In genomic region chr9:96058218-96058617, GRCh38 we compare ENCODE assay signal across 29 cellular contexts.
"Had no signal": no experiment of that assay in that cellular context is flagged by ENCODE, and none has a peak within 500 bp of the region (broad histone marks: within the 10 kb centered on the region; RNA-seq: fewer than 3 reads in every experiment).

No MANE protein-coding gene starts in this region.

- H3K4me1 ChIP-seq: testis, uterus had no signal

- H3K36me3 Mint-ChIP-seq: stimulated activated effector memory CD8-positive, alpha-beta T cell treated with anti-CD3 and anti-CD28 coated beads, Interleukin-12 subunit alpha, Interleukin-12 subunit beta, amount 100 ng/mL, for 72 hours; stimulated activated memory B cell treated with anti-CD40 and anti-IgM and Interleukin-4, amounts not matched to agents 10 μg/mL and 1 μg/mL and 100 μg/mL, for 72 hours; stimulated activated naive B cell treated with anti-CD40 and anti-IgM and Interleukin-4, amounts not matched to agents 10 μg/mL and 1 μg/mL and 100 μg/mL, for 72 hours had no signal

- DNase-seq: stimulated activated CD4-positive, alpha-beta T cell treated with anti-CD3 and anti-CD28 coated beads, Interleukin-2, amount 100 ng/mL, for 48 hours; stimulated activated CD4-positive, alpha-beta T cell treated with anti-CD3 and anti-CD28 coated beads, Interleukin-4, amount 100 ng/mL, for 1 hour; stimulated activated CD4-positive, alpha-beta T cell treated with anti-CD3 and anti-CD28 coated beads, Interleukin-4, amount 100 ng/mL, for 24 hours; stimulated activated CD4-positive, alpha-beta T cell treated with anti-CD3 and anti-CD28 coated beads, Interleukin-4, amount 100 ng/mL, for 4 hours; stimulated activated CD8-positive, alpha-beta memory T cell treated with anti-CD3 and anti-CD28 coated beads, Interleukin-4, amount 100 ng/mL, for 48 hours; stimulated activated naive B cell treated with anti-CD40 and anti-IgM and Interleukin-4, amounts not matched to agents 10 μg/mL and 1 μg/mL and 100 μg/mL, for 72 hours; stimulated activated naive CD4-positive, alpha-beta T cell; stimulated activated naive CD4-positive, alpha-beta T cell treated with Interleukin-2 at 50 U/mL for 16 hours; stimulated activated naive CD8-positive, alpha-beta T cell treated with anti-CD3 and anti-CD28 coated beads, Interleukin-15, amount 100 ng/mL, for 72 hours; stimulated activated naive CD8-positive, alpha-beta T cell treated with anti-CD3 and anti-CD28 coated beads, Interleukin-15, Interleukin-2, amounts not matched to agents 100 U/mL and 50 U/mL, for 24 hours; stomach; substantia nigra; testis; thyroid gland; tibial artery; transverse colon; trophoblast cell; upper lobe of left lung; upper lobe of right lung; uterus had no signal

- H3K9me3 Mint-ChIP-seq: stimulated activated effector memory CD8-positive, alpha-beta T cell treated with anti-CD3 and anti-CD28 coated beads, Interleukin-12 subunit alpha, Interleukin-12 subunit beta, amount 100 ng/mL, for 72 hours; stimulated activated memory B cell treated with anti-CD40 and anti-IgM and Interleukin-4, amounts not matched to agents 10 μg/mL and 1 μg/mL and 100 μg/mL, for 72 hours had no signal

- H3K27ac ChIP-seq: stomach, suprapubic skin, testis, thoracic aorta, thyroid gland, tibial artery, tibial nerve, transverse colon, upper lobe of left lung, upper lobe of right lung, uterus, vagina had no signal

- ATAC-seq: stimulated activated effector memory CD8-positive, alpha-beta T cell treated with anti-CD3 and anti-CD28 coated beads, Interleukin-12 subunit alpha, Interleukin-12 subunit beta, amount 100 ng/mL, for 72 hours; stimulated activated memory B cell treated with anti-CD40 and anti-IgM and Interleukin-4, amounts not matched to agents 10 μg/mL and 1 μg/mL and 100 μg/mL, for 72 hours; stimulated activated naive B cell treated with anti-CD40 and anti-IgM and Interleukin-4, amounts not matched to agents 10 μg/mL and 1 μg/mL and 100 μg/mL, for 72 hours; stimulated activated naive CD8-positive, alpha-beta T cell treated with anti-CD3 and anti-CD28 coated beads, Interleukin-15, amount 100 ng/mL, for 72 hours; stimulated activated naive CD8-positive, alpha-beta T cell treated with anti-CD3 and anti-CD28 coated beads, Interleukin-15, Interleukin-2, amounts not matched to agents 100 U/mL and 50 U/mL, for 24 hours; upper lobe of right lung had no signal

- H3K27me3 ChIP-seq: stomach, suprapubic skin, testis, thyroid gland, tibial artery, tibial nerve, transverse colon, upper lobe of left lung, upper lobe of right lung, uterus, vagina had no signal

- H3K4me3 ChIP-seq: stomach, suprapubic skin, testis, thoracic aorta, thyroid gland, tibial artery, tibial nerve, transverse colon, upper lobe of left lung, upper lobe of right lung, uterus, vagina had no signal

- H3K27ac Mint-ChIP-seq: stimulated activated effector memory CD8-positive, alpha-beta T cell treated with anti-CD3 and anti-CD28 coated beads, Interleukin-12 subunit alpha, Interleukin-12 subunit beta, amount 100 ng/mL, for 72 hours; stimulated activated memory B cell treated with anti-CD40 and anti-IgM and Interleukin-4, amounts not matched to agents 10 μg/mL and 1 μg/mL and 100 μg/mL, for 72 hours; stimulated activated naive B cell treated with anti-CD40 and anti-IgM and Interleukin-4, amounts not matched to agents 10 μg/mL and 1 μg/mL and 100 μg/mL, for 72 hours; stimulated activated naive CD8-positive, alpha-beta T cell treated with anti-CD3 and anti-CD28 coated beads, Interleukin-15, Interleukin-2, amounts not matched to agents 100 ng/mL and 50 ng/mL, for 24 hours; type B pancreatic cell had no signal

- FAIRE-seq: urothelium cell line had no signal

- H3K9me3 ChIP-seq: stomach, suprapubic skin, testis, thoracic aorta, thyroid gland, tibial artery, tibial nerve, transverse colon, upper lobe of left lung, upper lobe of right lung, uterus, vagina had no signal

- H3K36me3 ChIP-seq: stomach, suprapubic skin, thoracic aorta, thyroid gland, tibial artery, tibial nerve, transverse colon, upper lobe of left lung, upper lobe of right lung, uterus, vagina had no signal

- H3K4me3 Mint-ChIP-seq: stimulated activated effector memory CD8-positive, alpha-beta T cell treated with anti-CD3 and anti-CD28 coated beads, Interleukin-12 subunit alpha, Interleukin-12 subunit beta, amount 100 ng/mL, for 72 hours; stimulated activated memory B cell treated with anti-CD40 and anti-IgM and Interleukin-4, amounts not matched to agents 10 μg/mL and 1 μg/mL and 100 μg/mL, for 72 hours; stimulated activated naive B cell treated with anti-CD40 and anti-IgM and Interleukin-4, amounts not matched to agents 10 μg/mL and 1 μg/mL and 100 μg/mL, for 72 hours; stimulated activated naive CD8-positive, alpha-beta T cell treated with anti-CD3 and anti-CD28 coated beads, Interleukin-15, amount 100 ng/mL, for 72 hours; stimulated activated naive CD8-positive, alpha-beta T cell treated with anti-CD3 and anti-CD28 coated beads, Interleukin-15, Interleukin-2, amounts not matched to agents 100 ng/mL and 50 ng/mL, for 24 hours; type B pancreatic cell had no signal

- H3K4me1 Mint-ChIP-seq: stimulated activated memory B cell treated with anti-CD40 and anti-IgM and Interleukin-4, amounts not matched to agents 10 μg/mL and 1 μg/mL and 100 μg/mL, for 72 hours; stimulated activated naive B cell treated with anti-CD40 and anti-IgM and Interleukin-4, amounts not matched to agents 10 μg/mL and 1 μg/mL and 100 μg/mL, for 72 hours had no signal

- H3K27me3 Mint-ChIP-seq: stimulated activated naive CD8-positive, alpha-beta T cell treated with anti-CD3 and anti-CD28 coated beads, Interleukin-15, Interleukin-2, amounts not matched to agents 100 ng/mL and 50 ng/mL, for 24 hours had no signal
